ENCODE assay signal across 20 cellular contexts in genomic region chr12:26426652-26427051, GRCh38.
"Had no signal": no experiment of that assay in that cellular context is flagged by ENCODE, and none has a peak within 500 bp of the region (broad histone marks: within the 10 kb centered on the region; RNA-seq: fewer than 3 reads in every experiment).

No MANE protein-coding gene starts in this region.

- H3K4me3 ChIP-seq: esophagus squamous epithelium, lower lobe of right lung, psoas muscle, sigmoid colon, spleen, thoracic aorta had no signal

- H3K4me1 ChIP-seq: esophagus squamous epithelium, lower lobe of right lung, psoas muscle, sigmoid colon, spleen had no signal

- H3K9me3 ChIP-seq: esophagus squamous epithelium, lower lobe of right lung, psoas muscle, sigmoid colon, spleen, thoracic aorta had no signal

- H3K36me3 ChIP-seq: lower lobe of right lung, thoracic aorta had no signal

- H3K27me3 ChIP-seq: esophagus squamous epithelium, sigmoid colon, spleen had no signal

- ATAC-seq: left ventricle myocardium superior; lower lobe of right lung; naive thymus-derived CD8-positive, alpha-beta T cell; psoas muscle; right cardiac atrium; stimulated activated naive B cell treated with anti-CD40 and anti-IgM and Interleukin-4, amounts not matched to agents 10 μg/mL and 1 μg/mL and 100 μg/mL, for 72 hours had no signal

- H3K27ac ChIP-seq: esophagus squamous epithelium, lower lobe of right lung, psoas muscle, sigmoid colon, spleen, thoracic aorta had no signal

- DNase-seq: effector CD8-positive, alpha-beta T cell; endodermal cell; erythroblast; esophagus squamous epithelium; foreskin melanocyte; kidney glomerular epithelial cell; left ventricle myocardium superior; lower lobe of right lung; naive thymus-derived CD8-positive, alpha-beta T cell; nephron progenitor cell; nucleus accumbens; posterior cingulate gyrus; psoas muscle; right cardiac atrium; sigmoid colon; spleen; stimulated activated CD4-positive, alpha-beta T cell treated with anti-CD3 and anti-CD28 coated beads, Interleukin-2, amount 100 ng/mL, for 48 hours; stimulated activated naive B cell treated with anti-CD40 and anti-IgM and Interleukin-4, amounts not matched to agents 10 μg/mL and 1 μg/mL and 100 μg/mL, for 72 hours; trophoblast cell had no signal
